ENCODE assay signal across 2 cellular contexts in genomic region chr3:182178488-182179200, GRCh38.
TF ChIP-seq lines count a peak whose summit lies in the region.

No MANE protein-coding gene starts in this region.

TF ChIP-seq in GM23338, 12 proteins besides CTCF, POLR2A, EP300 and RAD21:
- no peak for TF ChIP-seq ZNF331 (CRISPR knock-in tag; IDR thresholded peaks at IDR 0.05; ENCODE audit: low read depth)
- no peak for TF ChIP-seq NANOG (IDR thresholded peaks at IDR 0.05; ENCODE audit: borderline replicate concordance)
- TF ChIP-seq EZH2 (IDR thresholded peaks at IDR 0.05; ENCODE audit: low read depth, unreplicated experiment) = no peak
- TF ChIP-seq REST (IDR thresholded peaks at IDR 0.05; ENCODE audit: unreplicated experiment) = no peak
- TF ChIP-seq EZH2phosphoT487 (IDR thresholded peaks at IDR 0.05; ENCODE audit: unreplicated experiment) = no peak
- no peak for TF ChIP-seq ETS1 (IDR thresholded peaks at IDR 0.05)
- TF ChIP-seq POLR2AphosphoS5 (IDR thresholded peaks at IDR 0.05; ENCODE audit: low read depth) = no peak
- no peak for TF ChIP-seq JUNB (IDR thresholded peaks at IDR 0.05; ENCODE audit: unreplicated experiment)
- no peak for TF ChIP-seq CREB1 (CRISPR knock-in tag; IDR thresholded peaks at IDR 0.05; ENCODE audit: low read depth)
- no peak for TF ChIP-seq STAT1 (IDR thresholded peaks at IDR 0.05; ENCODE audit: unreplicated experiment)
- TF ChIP-seq ZNF462 (CRISPR knock-in tag; IDR thresholded peaks at IDR 0.05) = no peak
- no peak for TF ChIP-seq ZNF114 (CRISPR knock-in tag; IDR thresholded peaks at IDR 0.05)

TF ChIP-seq in H1, 55 proteins besides CTCF, POLR2A, EP300 and RAD21:
- TF ChIP-seq CTBP2 (IDR thresholded peaks at IDR 0.05; ENCODE audit: borderline replicate concordance, insufficient read depth, insufficient read length, low read length) (no peak), EGR1 (IDR thresholded peaks at IDR 0.05; ENCODE audit: borderline replicate concordance, low read depth, low read length) (no peak), SAP30 (IDR thresholded peaks at IDR 0.05; ENCODE audit: insufficient read depth, insufficient replicate concordance, low read length) (no peak), KDM4A (IDR thresholded peaks at IDR 0.05; ENCODE audit: low read depth, low read length, severe bottlenecking) (no peak), TAF7 (optimal IDR thresholded peaks at IDR 0.05; ENCODE audit: borderline replicate concordance, low read depth, low read length) (no peak)
